24 cellular contexts compared by ENCODE assay signal in the genomic region with DNA sequence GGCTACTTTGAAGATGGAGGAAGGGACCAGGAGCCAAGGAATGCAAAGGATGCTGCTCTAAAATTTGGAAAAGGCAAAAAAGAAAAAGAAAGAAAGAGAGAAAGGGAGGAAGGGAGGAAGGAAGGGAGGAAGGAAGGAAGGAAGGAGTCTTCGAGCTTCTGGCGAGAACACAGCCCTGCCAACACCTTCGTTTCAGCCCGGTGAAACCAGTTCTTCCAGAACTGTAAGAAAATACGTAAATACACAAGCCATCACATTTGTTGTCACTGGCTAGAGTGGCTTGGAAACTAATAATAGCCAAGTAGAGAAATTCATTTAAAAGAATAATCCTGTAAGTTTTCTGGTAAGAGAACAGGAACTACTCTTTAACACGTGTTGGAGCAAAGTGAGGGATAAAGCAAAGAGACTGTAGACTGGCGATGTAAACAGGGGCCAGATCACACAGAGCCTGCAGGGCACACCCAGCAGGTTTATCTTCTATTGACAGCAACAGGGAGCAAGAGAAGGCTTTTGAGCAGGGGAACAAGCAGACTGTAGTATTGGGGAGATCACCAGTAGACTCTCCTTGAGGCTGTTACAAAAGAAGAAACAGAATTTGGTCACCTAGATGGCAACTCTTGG.
DNase-seq lines count a peak whose midpoint lies in the region; ATAC-seq and TF ChIP-seq lines count a peak whose summit lies in the region.
"Had no signal": no experiment of that assay in that cellular context is flagged by ENCODE, and none has a peak within 500 bp of the region (broad histone marks: within the 10 kb centered on the region; RNA-seq: fewer than 3 reads in every experiment).

No MANE protein-coding gene starts in this region.

- intact Hi-C loops in dorsolateral prefrontal cortex (cut with DNase I): loop anchor here in 1 of 2 donors (5.0 kb wide), 1 partner anchor 219 kb away; no protein-coding TSS in a partner anchor

- DNase-seq in DMS53 treated with DMSO at 0.1 percent for 48 hours (lab: John Stamatoyannopoulos, UW; ENCODE audit: unreplicated experiment): peak; percentile 58
- DNase-seq in LNCaP clone FGC (ENCODE audit: low read depth): peak; percentile 78
- no peak for DNase-seq in type B pancreatic cell (ENCODE audit: extremely low spot score, unreplicated experiment)
- DNase-seq in dorsolateral prefrontal cortex: no peak
- DNase-seq in NCI-H2196 (lab: John Stamatoyannopoulos, UW; ENCODE audit: unreplicated experiment): no peak
- DNase-seq in NK-92 treated with Interleukin-12 subunit alpha and Interleukin-12 subunit beta, amount 100 ng/mL, for 24 hours (lab: John Stamatoyannopoulos, UW): no peak
- DNase-seq: CD8-positive, alpha-beta memory T cell; DMS 273 treated with DMSO at 0.1 percent for 48 hours; DND-41; H7; Kasumi-1; MV-4-11; NCI-H1105; NCI-H1436 treated with DMSO at 0.1 percent for 48 hours; NCI-H187 treated with DMSO at 0.1 percent for 48 hours; NCI-H2107; NCI-H446 treated with DMSO at 0.1 percent for 48 hours; NCI-H69; OCI-M1 had no signal

- H3K36me3 Mint-ChIP-seq in type B pancreatic cell: no peaks in the 10 kb centered on the region
- H3K36me3 Mint-ChIP-seq: CD14-positive monocyte; CD8-positive, alpha-beta memory T cell had no signal

- no peaks in the 10 kb centered on the region for H3K4me1 Mint-ChIP-seq in type B pancreatic cell (ENCODE audit: unreplicated experiment)
- H3K4me1 Mint-ChIP-seq: B cell; CD14-positive monocyte; CD8-positive, alpha-beta memory T cell had no signal

- H3K9me3 Mint-ChIP-seq in type B pancreatic cell: peaks cover 4% of the 10 kb centered on the region

- H3K27ac ChIP-seq in dorsolateral prefrontal cortex: no peak overlapping the region
- H3K27ac ChIP-seq: SJSA1 had no signal

- peaks cover 7% of the 10 kb centered on the region for H3K27me3 Mint-ChIP-seq in type B pancreatic cell

- no peak for TF ChIP-seq CTCF in LNCaP clone FGC (IDR thresholded peaks at IDR 0.05; ENCODE audit: control insufficient read depth, extremely low read depth, insufficient read depth)
- TF ChIP-seq CTCF in type B pancreatic cell (conservative IDR thresholded peaks at IDR 0.05): no peak
- no peak for TF ChIP-seq CTCF in dorsolateral prefrontal cortex (IDR thresholded peaks at IDR 0.05 in 54 of 56, conservative IDR thresholded peaks at IDR 0.05 in 2 of 56; ENCODE audit: low read depth in 1 of 56, partially characterized antibody in 56 of 56)

- peak overlapping the region; percentile 48 for H3K4me3 Mint-ChIP-seq in type B pancreatic cell
- H3K4me3 Mint-ChIP-seq: B cell; CD14-positive monocyte; CD8-positive, alpha-beta memory T cell had no signal

- H3K4me3 ChIP-seq in LNCaP clone FGC (ENCODE audit: low read depth, low read length) (no peak overlapping the region; the same call in 1 of the 2 replicates), dorsolateral prefrontal cortex (no peak overlapping the region)
- H3K4me3 ChIP-seq: K562, SJSA1 had no signal

- H3K27ac Mint-ChIP-seq in type B pancreatic cell: peak overlapping the region; percentile 79
- H3K27ac Mint-ChIP-seq: B cell; CD8-positive, alpha-beta memory T cell had no signal

- ATAC-seq in esophagus mucosa: peak; percentile 72
- ATAC-seq: K562 had no signal

- H3K27me3 ChIP-seq in dorsolateral prefrontal cortex: no peaks in the 10 kb centered on the region

Comparison
In these comparisons a context has a peak if more than half of its experiments do, and no peak if none do; other contexts are left out.
1. DNase-seq: peak in DMS53 treated with DMSO at 0.1 percent for 48 hours (single experiment) and LNCaP clone FGC (single experiment); none in type B pancreatic cell (single experiment), dorsolateral prefrontal cortex (0 of 10), NCI-H2196 (single experiment) and NK-92 treated with Interleukin-12 subunit alpha and Interleukin-12 subunit beta, amount 100 ng/mL, for 24 hours (single experiment).